27 cellular contexts compared by ENCODE assay signal in genomic region chr3:188113761-188114160, GRCh38.
"Had no signal": no experiment of that assay in that cellular context is flagged by ENCODE, and none has a peak within 500 bp of the region (broad histone marks: within the 10 kb centered on the region; RNA-seq: fewer than 3 reads in every experiment).

No MANE protein-coding gene starts in this region.

- H3K4me1 ChIP-seq: colonic mucosa, gastrocnemius medialis, left lung, parathyroid adenoma, prostate gland, tibial nerve, upper lobe of left lung, uterus had no signal

- H3K4me3 ChIP-seq: colonic mucosa, gastrocnemius medialis, heart left ventricle, hepatocyte, left lung, prostate gland, skin epidermis, spleen, thoracic aorta, tibial nerve, upper lobe of left lung, uterus had no signal

- H3K4me2 ChIP-seq: hepatocyte had no signal

- H3K27ac ChIP-seq: colonic mucosa, epithelial cell of prostate, heart left ventricle, hepatocyte, left lung, parathyroid adenoma, prostate gland, skin epidermis, spleen, thoracic aorta, tibial nerve, upper lobe of left lung, uterus had no signal

- H3K4me3 Mint-ChIP-seq: dendritic cell treated with granulocyte-macrophage colony-stimulating factor and Interleukin-4, amounts not matched to agents 40 ng/mL and 50 ng/mL, for 4 days; endodermal cell; naive thymus-derived CD8-positive, alpha-beta T cell; neural crest cell; stimulated activated memory B cell treated with anti-CD40 and anti-IgM and Interleukin-4, amounts not matched to agents 10 μg/mL and 1 μg/mL and 100 μg/mL, for 72 hours; stimulated activated naive CD8-positive, alpha-beta T cell treated with anti-CD3 and anti-CD28 coated beads, Interleukin-15, Interleukin-2, amounts not matched to agents 100 ng/mL and 50 ng/mL, for 24 hours had no signal

- H3K79me2 ChIP-seq: hepatocyte, parathyroid adenoma had no signal

- DNase-seq: colonic mucosa; effector CD8-positive, alpha-beta T cell; endodermal cell; foreskin fibroblast; heart left ventricle; left cardiac atrium; left lung; mesendoderm; midbrain; naive thymus-derived CD8-positive, alpha-beta T cell; right cardiac atrium; spleen; upper lobe of left lung; uterus had no signal

- H3K9me3 Mint-ChIP-seq: dendritic cell treated with granulocyte-macrophage colony-stimulating factor and Interleukin-4, amounts not matched to agents 40 ng/mL and 50 ng/mL, for 4 days; neural crest cell; stimulated activated memory B cell treated with anti-CD40 and anti-IgM and Interleukin-4, amounts not matched to agents 10 μg/mL and 1 μg/mL and 100 μg/mL, for 72 hours; stimulated activated naive CD8-positive, alpha-beta T cell treated with anti-CD3 and anti-CD28 coated beads, Interleukin-15, Interleukin-2, amounts not matched to agents 100 ng/mL and 50 ng/mL, for 24 hours had no signal

- H3K27me3 ChIP-seq: colonic mucosa, gastrocnemius medialis, heart left ventricle, hepatocyte, left lung, spleen, tibial nerve, upper lobe of left lung, uterus had no signal

- ATAC-seq: esophagus mucosa; heart left ventricle; left lung; naive thymus-derived CD8-positive, alpha-beta T cell; right cardiac atrium; stimulated activated memory B cell treated with anti-CD40 and anti-IgM and Interleukin-4, amounts not matched to agents 10 μg/mL and 1 μg/mL and 100 μg/mL, for 72 hours had no signal

- H3K9ac ChIP-seq: parathyroid adenoma had no signal

- H3K36me3 ChIP-seq: colonic mucosa, gastrocnemius medialis, heart left ventricle, left lung, prostate gland, spleen, thoracic aorta, tibial nerve, upper lobe of left lung, uterus had no signal

- H3K27ac Mint-ChIP-seq: dendritic cell treated with granulocyte-macrophage colony-stimulating factor and Interleukin-4, amounts not matched to agents 40 ng/mL and 50 ng/mL, for 4 days; endodermal cell; naive thymus-derived CD8-positive, alpha-beta T cell; stimulated activated memory B cell treated with anti-CD40 and anti-IgM and Interleukin-4, amounts not matched to agents 10 μg/mL and 1 μg/mL and 100 μg/mL, for 72 hours; stimulated activated naive CD8-positive, alpha-beta T cell treated with anti-CD3 and anti-CD28 coated beads, Interleukin-15, Interleukin-2, amounts not matched to agents 100 ng/mL and 50 ng/mL, for 24 hours had no signal

- H3K9me3 ChIP-seq: colonic mucosa, gastrocnemius medialis, prostate gland, thoracic aorta, tibial nerve, uterus had no signal

- H3K4me1 Mint-ChIP-seq: endodermal cell, neural crest cell had no signal

- H3K36me3 Mint-ChIP-seq: naive thymus-derived CD8-positive, alpha-beta T cell; stimulated activated memory B cell treated with anti-CD40 and anti-IgM and Interleukin-4, amounts not matched to agents 10 μg/mL and 1 μg/mL and 100 μg/mL, for 72 hours had no signal

- H3K27me3 Mint-ChIP-seq: naive thymus-derived CD8-positive, alpha-beta T cell; stimulated activated memory B cell treated with anti-CD40 and anti-IgM and Interleukin-4, amounts not matched to agents 10 μg/mL and 1 μg/mL and 100 μg/mL, for 72 hours; stimulated activated naive CD8-positive, alpha-beta T cell treated with anti-CD3 and anti-CD28 coated beads, Interleukin-15, Interleukin-2, amounts not matched to agents 100 ng/mL and 50 ng/mL, for 24 hours had no signal

- H2AFZ ChIP-seq: hepatocyte, parathyroid adenoma had no signal
